In the genomic region with DNA sequence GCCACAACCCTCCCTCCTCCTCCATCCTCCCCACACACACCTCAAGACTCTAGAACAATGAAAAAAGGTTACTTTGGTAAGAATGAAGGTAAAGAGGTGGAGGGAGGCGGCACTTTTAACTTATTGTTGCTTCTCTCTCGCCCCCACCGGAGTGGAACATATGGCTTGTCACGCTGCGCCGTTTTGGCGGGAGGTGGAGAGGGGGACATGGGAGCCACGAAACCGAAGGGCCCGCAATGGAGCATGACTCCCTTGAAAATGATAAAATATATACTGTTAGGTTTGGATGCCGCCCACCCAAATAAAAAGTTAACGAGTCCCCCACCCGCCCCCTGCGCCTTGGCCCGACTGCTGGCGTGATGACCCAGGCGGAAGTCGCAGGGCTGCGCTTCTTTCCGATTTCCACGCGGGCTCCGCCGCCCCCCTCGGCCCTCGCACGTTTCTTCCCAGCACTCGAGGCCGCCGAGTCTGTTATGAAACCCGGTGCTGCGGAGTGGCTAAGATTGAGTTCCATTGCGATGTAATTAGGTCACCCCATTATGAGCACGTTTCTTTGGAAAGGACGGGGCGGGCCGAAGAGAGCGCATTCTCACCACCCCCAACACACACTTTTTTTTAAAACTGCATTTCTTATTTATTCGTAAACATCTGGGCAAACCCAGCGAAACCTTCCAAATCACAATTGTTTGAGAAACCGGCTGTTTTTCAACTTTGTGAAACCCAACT, we compare ENCODE assay signal across 1 cellular context.
TF ChIP-seq lines count a peak whose summit lies in the region.

No MANE protein-coding gene starts in this region.

TF ChIP-seq in GM12878, 131 proteins besides CTCF, POLR2A, EP300 and RAD21 (continued from another document):
- 0 out of 2 replicates have a peak, but pooled peaks have one; percentile 22 for TF ChIP-seq MTA2 (IDR thresholded peaks at IDR 0.05; ENCODE audit: low read depth)
- TF ChIP-seq GATAD2B (conservative IDR thresholded peaks at IDR 0.05; ENCODE audit: low read depth), result no peak
- TF ChIP-seq, protein P1, sequence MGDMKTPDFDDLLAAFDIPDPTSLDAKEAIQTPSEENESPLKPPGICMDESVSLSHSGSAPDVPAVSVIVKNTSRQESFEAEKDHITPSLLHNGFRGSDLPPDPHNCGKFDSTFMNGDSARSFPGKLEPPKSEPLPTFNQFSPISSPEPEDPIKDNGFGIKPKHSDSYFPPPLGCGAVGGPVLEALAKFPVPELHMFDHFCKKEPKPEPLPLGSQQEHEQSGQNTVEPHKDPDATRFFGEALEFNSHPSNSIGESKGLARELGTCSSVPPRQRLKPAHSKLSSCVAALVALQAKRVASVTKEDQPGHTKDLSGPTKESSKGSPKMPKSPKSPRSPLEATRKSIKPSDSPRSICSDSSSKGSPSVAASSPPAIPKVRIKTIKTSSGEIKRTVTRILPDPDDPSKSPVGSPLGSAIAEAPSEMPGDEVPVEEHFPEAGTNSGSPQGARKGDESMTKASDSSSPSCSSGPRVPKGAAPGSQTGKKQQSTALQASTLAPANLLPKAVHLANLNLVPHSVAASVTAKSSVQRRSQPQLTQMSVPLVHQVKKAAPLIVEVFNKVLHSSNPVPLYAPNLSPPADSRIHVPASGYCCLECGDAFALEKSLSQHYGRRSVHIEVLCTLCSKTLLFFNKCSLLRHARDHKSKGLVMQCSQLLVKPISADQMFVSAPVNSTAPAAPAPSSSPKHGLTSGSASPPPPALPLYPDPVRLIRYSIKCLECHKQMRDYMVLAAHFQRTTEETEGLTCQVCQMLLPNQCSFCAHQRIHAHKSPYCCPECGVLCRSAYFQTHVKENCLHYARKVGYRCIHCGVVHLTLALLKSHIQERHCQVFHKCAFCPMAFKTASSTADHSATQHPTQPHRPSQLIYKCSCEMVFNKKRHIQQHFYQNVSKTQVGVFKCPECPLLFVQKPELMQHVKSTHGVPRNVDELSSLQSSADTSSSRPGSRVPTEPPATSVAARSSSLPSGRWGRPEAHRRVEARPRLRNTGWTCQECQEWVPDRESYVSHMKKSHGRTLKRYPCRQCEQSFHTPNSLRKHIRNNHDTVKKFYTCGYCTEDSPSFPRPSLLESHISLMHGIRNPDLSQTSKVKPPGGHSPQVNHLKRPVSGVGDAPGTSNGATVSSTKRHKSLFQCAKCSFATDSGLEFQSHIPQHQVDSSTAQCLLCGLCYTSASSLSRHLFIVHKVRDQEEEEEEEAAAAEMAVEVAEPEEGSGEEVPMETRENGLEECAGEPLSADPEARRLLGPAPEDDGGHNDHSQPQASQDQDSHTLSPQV (IDR thresholded peaks at IDR 0.05), result no peak
- TF ChIP-seq PML (IDR thresholded peaks at IDR 0.05; ENCODE audit: low read length), result no peak
- peak; percentile 64 for TF ChIP-seq MYC (IDR thresholded peaks at IDR 0.05; ENCODE audit: insufficient read depth, insufficient read length, insufficient replicate concordance, low read length, severe bottlenecking)
- TF ChIP-seq POLR2AphosphoS5 (IDR thresholded peaks at IDR 0.05; ENCODE audit: low read length), result peak; percentile 97
- TF ChIP-seq BCL11A (IDR thresholded peaks at IDR 0.05; ENCODE audit: low read depth, low read length), result 0 out of 2 replicates have a peak, but pooled peaks have one; percentile 15
- TF ChIP-seq, protein P2, sequence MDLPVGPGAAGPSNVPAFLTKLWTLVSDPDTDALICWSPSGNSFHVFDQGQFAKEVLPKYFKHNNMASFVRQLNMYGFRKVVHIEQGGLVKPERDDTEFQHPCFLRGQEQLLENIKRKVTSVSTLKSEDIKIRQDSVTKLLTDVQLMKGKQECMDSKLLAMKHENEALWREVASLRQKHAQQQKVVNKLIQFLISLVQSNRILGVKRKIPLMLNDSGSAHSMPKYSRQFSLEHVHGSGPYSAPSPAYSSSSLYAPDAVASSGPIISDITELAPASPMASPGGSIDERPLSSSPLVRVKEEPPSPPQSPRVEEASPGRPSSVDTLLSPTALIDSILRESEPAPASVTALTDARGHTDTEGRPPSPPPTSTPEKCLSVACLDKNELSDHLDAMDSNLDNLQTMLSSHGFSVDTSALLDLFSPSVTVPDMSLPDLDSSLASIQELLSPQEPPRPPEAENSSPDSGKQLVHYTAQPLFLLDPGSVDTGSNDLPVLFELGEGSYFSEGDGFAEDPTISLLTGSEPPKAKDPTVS (IDR thresholded peaks at IDR 0.05; ENCODE audit: low read depth, low read length), result no peak
- TF ChIP-seq SREBF1 (IDR thresholded peaks at IDR 0.05; ENCODE audit: low read length), result no peak
- TF ChIP-seq RELA (IDR thresholded peaks at IDR 0.05; ENCODE audit: borderline replicate concordance, partially characterized antibody), result peak; percentile 28
- TF ChIP-seq, protein P3, sequence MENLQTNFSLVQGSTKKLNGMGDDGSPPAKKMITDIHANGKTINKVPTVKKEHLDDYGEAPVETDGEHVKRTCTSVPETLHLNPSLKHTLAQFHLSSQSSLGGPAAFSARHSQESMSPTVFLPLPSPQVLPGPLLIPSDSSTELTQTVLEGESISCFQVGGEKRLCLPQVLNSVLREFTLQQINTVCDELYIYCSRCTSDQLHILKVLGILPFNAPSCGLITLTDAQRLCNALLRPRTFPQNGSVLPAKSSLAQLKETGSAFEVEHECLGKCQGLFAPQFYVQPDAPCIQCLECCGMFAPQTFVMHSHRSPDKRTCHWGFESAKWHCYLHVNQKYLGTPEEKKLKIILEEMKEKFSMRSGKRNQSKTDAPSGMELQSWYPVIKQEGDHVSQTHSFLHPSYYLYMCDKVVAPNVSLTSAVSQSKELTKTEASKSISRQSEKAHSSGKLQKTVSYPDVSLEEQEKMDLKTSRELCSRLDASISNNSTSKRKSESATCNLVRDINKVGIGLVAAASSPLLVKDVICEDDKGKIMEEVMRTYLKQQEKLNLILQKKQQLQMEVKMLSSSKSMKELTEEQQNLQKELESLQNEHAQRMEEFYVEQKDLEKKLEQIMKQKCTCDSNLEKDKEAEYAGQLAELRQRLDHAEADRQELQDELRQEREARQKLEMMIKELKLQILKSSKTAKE (IDR thresholded peaks at IDR 0.05; ENCODE audit: low read depth, poor library complexity, severe bottlenecking), result no peak
- peak; percentile 84; the same call in 1 of the 3 replicates for TF ChIP-seq POU2F2 (IDR thresholded peaks at IDR 0.05; ENCODE audit: borderline replicate concordance, low read depth, low read length)
- TF ChIP-seq, protein P4, sequence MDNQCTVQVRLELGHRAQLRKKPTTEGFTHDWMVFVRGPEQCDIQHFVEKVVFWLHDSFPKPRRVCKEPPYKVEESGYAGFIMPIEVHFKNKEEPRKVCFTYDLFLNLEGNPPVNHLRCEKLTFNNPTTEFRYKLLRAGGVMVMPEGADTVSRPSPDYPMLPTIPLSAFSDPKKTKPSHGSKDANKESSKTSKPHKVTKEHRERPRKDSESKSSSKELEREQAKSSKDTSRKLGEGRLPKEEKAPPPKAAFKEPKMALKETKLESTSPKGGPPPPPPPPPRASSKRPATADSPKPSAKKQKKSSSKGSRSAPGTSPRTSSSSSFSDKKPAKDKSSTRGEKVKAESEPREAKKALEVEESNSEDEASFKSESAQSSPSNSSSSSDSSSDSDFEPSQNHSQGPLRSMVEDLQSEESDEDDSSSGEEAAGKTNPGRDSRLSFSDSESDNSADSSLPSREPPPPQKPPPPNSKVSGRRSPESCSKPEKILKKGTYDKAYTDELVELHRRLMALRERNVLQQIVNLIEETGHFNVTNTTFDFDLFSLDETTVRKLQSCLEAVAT (IDR thresholded peaks at IDR 0.05), result 0 out of 2 replicates have a peak, but pooled peaks have one; percentile 94
- TF ChIP-seq EED (IDR thresholded peaks at IDR 0.05; ENCODE audit: low read depth), result peak; percentile 47
- no peak for TF ChIP-seq SRF (IDR thresholded peaks at IDR 0.05; ENCODE audit: low read depth in 2 of 2, low read length in 2 of 2)
- TF ChIP-seq ZBED1 (IDR thresholded peaks at IDR 0.05; ENCODE audit: borderline replicate concordance), result peak; percentile 25; the same call in 1 of the 2 replicates
- no peak for TF ChIP-seq NR2C1 (IDR thresholded peaks at IDR 0.05)
- no peak for TF ChIP-seq CBX3 (IDR thresholded peaks at IDR 0.05; ENCODE audit: borderline replicate concordance, low read depth)
- TF ChIP-seq, protein P5, sequence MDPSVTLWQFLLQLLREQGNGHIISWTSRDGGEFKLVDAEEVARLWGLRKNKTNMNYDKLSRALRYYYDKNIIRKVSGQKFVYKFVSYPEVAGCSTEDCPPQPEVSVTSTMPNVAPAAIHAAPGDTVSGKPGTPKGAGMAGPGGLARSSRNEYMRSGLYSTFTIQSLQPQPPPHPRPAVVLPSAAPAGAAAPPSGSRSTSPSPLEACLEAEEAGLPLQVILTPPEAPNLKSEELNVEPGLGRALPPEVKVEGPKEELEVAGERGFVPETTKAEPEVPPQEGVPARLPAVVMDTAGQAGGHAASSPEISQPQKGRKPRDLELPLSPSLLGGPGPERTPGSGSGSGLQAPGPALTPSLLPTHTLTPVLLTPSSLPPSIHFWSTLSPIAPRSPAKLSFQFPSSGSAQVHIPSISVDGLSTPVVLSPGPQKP (IDR thresholded peaks at IDR 0.05; ENCODE audit: low read depth, low read length), result no peak
- TF ChIP-seq ZNF24 (IDR thresholded peaks at IDR 0.05), result no peak
- TF ChIP-seq RB1 (IDR thresholded peaks at IDR 0.05; ENCODE audit: borderline replicate concordance), result peak; percentile 32; the same call in 1 of the 2 replicates
- peak; percentile 60 for TF ChIP-seq HDAC6 (IDR thresholded peaks at IDR 0.05; ENCODE audit: unreplicated experiment)
- TF ChIP-seq LARP7 (IDR thresholded peaks at IDR 0.05), result 0 out of 2 replicates have a peak, but pooled peaks have one; percentile 41
- TF ChIP-seq YY1 (IDR thresholded peaks at IDR 0.05; ENCODE audit: low read depth, low read length), result peak; percentile 5
- TF ChIP-seq, protein P6, sequence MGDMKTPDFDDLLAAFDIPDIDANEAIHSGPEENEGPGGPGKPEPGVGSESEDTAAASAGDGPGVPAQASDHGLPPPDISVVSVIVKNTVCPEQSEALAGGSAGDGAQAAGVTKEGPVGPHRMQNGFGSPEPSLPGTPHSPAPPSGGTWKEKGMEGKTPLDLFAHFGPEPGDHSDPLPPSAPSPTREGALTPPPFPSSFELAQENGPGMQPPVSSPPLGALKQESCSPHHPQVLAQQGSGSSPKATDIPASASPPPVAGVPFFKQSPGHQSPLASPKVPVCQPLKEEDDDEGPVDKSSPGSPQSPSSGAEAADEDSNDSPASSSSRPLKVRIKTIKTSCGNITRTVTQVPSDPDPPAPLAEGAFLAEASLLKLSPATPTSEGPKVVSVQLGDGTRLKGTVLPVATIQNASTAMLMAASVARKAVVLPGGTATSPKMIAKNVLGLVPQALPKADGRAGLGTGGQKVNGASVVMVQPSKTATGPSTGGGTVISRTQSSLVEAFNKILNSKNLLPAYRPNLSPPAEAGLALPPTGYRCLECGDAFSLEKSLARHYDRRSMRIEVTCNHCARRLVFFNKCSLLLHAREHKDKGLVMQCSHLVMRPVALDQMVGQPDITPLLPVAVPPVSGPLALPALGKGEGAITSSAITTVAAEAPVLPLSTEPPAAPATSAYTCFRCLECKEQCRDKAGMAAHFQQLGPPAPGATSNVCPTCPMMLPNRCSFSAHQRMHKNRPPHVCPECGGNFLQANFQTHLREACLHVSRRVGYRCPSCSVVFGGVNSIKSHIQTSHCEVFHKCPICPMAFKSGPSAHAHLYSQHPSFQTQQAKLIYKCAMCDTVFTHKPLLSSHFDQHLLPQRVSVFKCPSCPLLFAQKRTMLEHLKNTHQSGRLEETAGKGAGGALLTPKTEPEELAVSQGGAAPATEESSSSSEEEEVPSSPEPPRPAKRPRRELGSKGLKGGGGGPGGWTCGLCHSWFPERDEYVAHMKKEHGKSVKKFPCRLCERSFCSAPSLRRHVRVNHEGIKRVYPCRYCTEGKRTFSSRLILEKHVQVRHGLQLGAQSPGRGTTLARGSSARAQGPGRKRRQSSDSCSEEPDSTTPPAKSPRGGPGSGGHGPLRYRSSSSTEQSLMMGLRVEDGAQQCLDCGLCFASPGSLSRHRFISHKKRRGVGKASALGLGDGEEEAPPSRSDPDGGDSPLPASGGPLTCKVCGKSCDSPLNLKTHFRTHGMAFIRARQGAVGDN (IDR thresholded peaks at IDR 0.05), result peak; percentile 95
- 0 out of 2 replicates have a peak, but pooled peaks have one; percentile 14 for TF ChIP-seq TCF3 (IDR thresholded peaks at IDR 0.05; ENCODE audit: borderline replicate concordance, insufficient read depth, low read depth, low read length)
- TF ChIP-seq, protein P7, sequence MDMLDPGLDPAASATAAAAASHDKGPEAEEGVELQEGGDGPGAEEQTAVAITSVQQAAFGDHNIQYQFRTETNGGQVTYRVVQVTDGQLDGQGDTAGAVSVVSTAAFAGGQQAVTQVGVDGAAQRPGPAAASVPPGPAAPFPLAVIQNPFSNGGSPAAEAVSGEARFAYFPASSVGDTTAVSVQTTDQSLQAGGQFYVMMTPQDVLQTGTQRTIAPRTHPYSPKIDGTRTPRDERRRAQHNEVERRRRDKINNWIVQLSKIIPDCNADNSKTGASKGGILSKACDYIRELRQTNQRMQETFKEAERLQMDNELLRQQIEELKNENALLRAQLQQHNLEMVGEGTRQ (IDR thresholded peaks at IDR 0.05; ENCODE audit: borderline replicate concordance, low read depth, low read length), result no peak
- peak; percentile 53; the same call in 1 of the 2 replicates for TF ChIP-seq POLR2AphosphoS2 (IDR thresholded peaks at IDR 0.05; ENCODE audit: low read depth, low read length)
- TF ChIP-seq PAX5 (IDR thresholded peaks at IDR 0.05; ENCODE audit: borderline replicate concordance, low read depth, low read length), result peak; percentile 59; the same call in 1 of the 2 replicates
